In the genomic region with DNA sequence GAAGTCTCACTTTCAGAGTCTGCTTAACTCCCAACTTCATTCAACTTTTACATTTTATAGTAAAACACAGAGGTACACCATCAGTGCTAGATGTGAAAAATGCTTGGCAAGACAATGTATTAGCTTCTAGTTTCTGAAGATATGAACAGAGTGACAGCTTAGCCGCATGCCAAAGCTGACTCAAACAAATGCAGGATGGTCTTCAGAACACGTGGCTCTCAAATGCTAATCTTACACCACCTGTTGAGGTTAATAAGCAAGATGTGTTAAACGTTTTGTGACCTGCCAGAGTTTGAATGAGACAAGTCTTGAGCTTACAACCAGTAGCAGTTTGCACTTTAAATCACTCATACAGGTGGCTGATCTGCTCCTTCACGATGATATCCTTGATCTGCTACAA, we compare ENCODE assay signal across 1 cellular context.
TF ChIP-seq lines count a peak whose summit lies in the region.

No MANE protein-coding gene starts in this region.

TF ChIP-seq in WTC11, 78 proteins besides CTCF, POLR2A, EP300 and RAD21 (continued from another document):
- TF ChIP-seq, protein P1, sequence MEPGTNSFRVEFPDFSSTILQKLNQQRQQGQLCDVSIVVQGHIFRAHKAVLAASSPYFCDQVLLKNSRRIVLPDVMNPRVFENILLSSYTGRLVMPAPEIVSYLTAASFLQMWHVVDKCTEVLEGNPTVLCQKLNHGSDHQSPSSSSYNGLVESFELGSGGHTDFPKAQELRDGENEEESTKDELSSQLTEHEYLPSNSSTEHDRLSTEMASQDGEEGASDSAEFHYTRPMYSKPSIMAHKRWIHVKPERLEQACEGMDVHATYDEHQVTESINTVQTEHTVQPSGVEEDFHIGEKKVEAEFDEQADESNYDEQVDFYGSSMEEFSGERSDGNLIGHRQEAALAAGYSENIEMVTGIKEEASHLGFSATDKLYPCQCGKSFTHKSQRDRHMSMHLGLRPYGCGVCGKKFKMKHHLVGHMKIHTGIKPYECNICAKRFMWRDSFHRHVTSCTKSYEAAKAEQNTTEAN (CRISPR knock-in tag; IDR thresholded peaks at IDR 0.05), result no peak
- TF ChIP-seq JUN (CRISPR knock-in tag; IDR thresholded peaks at IDR 0.05) (no peak), ELF4 (CRISPR knock-in tag; IDR thresholded peaks at IDR 0.05; ENCODE audit: low read depth) (no peak)
